Comparison of ENCODE assay signal across 9 cellular contexts in the genomic region with DNA sequence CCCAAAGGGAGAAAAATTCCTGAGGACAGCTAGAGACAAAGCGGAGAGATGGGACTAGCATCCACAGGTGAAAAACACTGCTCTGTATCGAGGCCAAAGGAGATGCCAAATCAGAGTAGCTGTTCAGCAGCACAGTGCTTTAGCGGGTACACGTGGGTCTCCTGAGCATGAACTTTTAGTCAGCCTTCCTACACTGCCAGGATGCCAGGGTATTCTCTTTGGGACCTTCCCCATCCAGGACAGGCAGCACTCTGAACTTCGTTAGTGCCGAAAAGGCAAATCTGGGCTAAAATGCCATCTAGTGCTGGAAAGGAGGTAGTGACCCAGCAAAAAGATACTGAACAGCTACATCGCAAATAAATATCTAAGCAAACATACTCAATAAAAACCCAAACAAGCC.
DNase-seq lines count a peak whose midpoint lies in the region; ATAC-seq, FAIRE-seq and TF ChIP-seq lines count a peak whose summit lies in the region.
"Had no signal": no experiment of that assay in that cellular context is flagged by ENCODE, and none has a peak within 500 bp of the region (broad histone marks: within the 10 kb centered on the region; RNA-seq: fewer than 3 reads in every experiment).

No MANE protein-coding gene starts in this region.

- no peak overlapping the region for H2BK120ac ChIP-seq in mesenchymal stem cell (ENCODE audit: low read depth, low read length)

- H3K9me3 ChIP-seq in mesenchymal stem cell (ENCODE audit: control insufficient read depth, low read length), result no peaks in the 10 kb centered on the region

- in situ Hi-C loops in Caki2 (cut with HindIII; ENCODE audit: low pct_unique_long_range_greater_than_20kb, low sequenced_read_pairs), result no loop called here

- H4K91ac ChIP-seq in mesenchymal stem cell (ENCODE audit: low read length), result no peak overlapping the region

- DNase-seq in Caki2 (ENCODE audit: low read depth) (peak; percentile 42), NCI-H82 treated with DMSO at 0.1 percent for 48 hours (lab: John Stamatoyannopoulos, UW; ENCODE audit: unreplicated experiment) (peak; percentile 19), cerebellum (ENCODE audit: low spot score) (peak; percentile 3), mesenchymal stem cell (peak; percentile 45), GM12892 (ENCODE audit: insufficient read length) (no peak), GM19240 (ENCODE audit: insufficient read length, low spot score) (no peak)

- no peak overlapping the region for H3K23ac ChIP-seq in mesenchymal stem cell (ENCODE audit: low read length in 2 of 2)

- H3K4ac ChIP-seq in mesenchymal stem cell (ENCODE audit: low read depth in 1 of 2, low read length in 2 of 2), result no peak overlapping the region

- H3K27ac ChIP-seq in mesenchymal stem cell (ENCODE audit: low read length, poor library complexity, severe bottlenecking), result no peak overlapping the region

- peak overlapping the region; percentile 6 for H3K9ac ChIP-seq in mesenchymal stem cell (ENCODE audit: low read length)

- peaks cover 2% of the 10 kb centered on the region for H3K4me1 ChIP-seq in mesenchymal stem cell (ENCODE audit: control insufficient read depth, insufficient read depth, low read depth, low read length)

- no peak overlapping the region for H2AK5ac ChIP-seq in mesenchymal stem cell (ENCODE audit: low read length, severe bottlenecking)

- H3K36me3 ChIP-seq in mesenchymal stem cell (ENCODE audit: control insufficient read depth in 1 of 2, insufficient read depth in 2 of 2, low read depth in 1 of 2, low read length in 2 of 2), result no peaks in the 10 kb centered on the region

- H2BK5ac ChIP-seq in mesenchymal stem cell (ENCODE audit: low read depth, low read length, poor library complexity, severe bottlenecking), result no peak overlapping the region

- H3K4me2 ChIP-seq in mesenchymal stem cell (ENCODE audit: low read length, poor library complexity, severe bottlenecking), result peak overlapping the region; percentile 34

- H2BK12ac ChIP-seq in mesenchymal stem cell (ENCODE audit: low read length in 2 of 2), result no peak overlapping the region

- ATAC-seq in GM18870 (IDR thresholded peaks at IDR 0.05; ENCODE audit: unreplicated experiment) (peak; percentile 88), HG03196 (IDR thresholded peaks at IDR 0.05; ENCODE audit: unreplicated experiment) (peak; percentile 67)

- H2AFZ ChIP-seq in mesenchymal stem cell (ENCODE audit: low read depth, low read length), result peak overlapping the region; percentile 63

- WGBS in mesenchymal stem cell, result 24% methylated on average over 6 of the region's 7 CpGs

- H3K27me3 ChIP-seq in mesenchymal stem cell (ENCODE audit: control insufficient read depth in 1 of 2, insufficient read depth in 1 of 2, low read length in 2 of 2), result no peaks in the 10 kb centered on the region

- no peak overlapping the region for H3K4me3 ChIP-seq in mesenchymal stem cell (ENCODE audit: insufficient read depth in 1 of 2, low read depth in 1 of 2, low read length in 2 of 2)

- no peak overlapping the region for H3K14ac ChIP-seq in mesenchymal stem cell (ENCODE audit: low read length in 2 of 2)

- peak overlapping the region in 1 of 2 experiments; percentile 24 for H3K18ac ChIP-seq in mesenchymal stem cell (ENCODE audit: low read depth in 1 of 2, low read length in 2 of 2)

- H3K79me1 ChIP-seq in mesenchymal stem cell (replicated peaks; ENCODE audit: low read length, poor library complexity, severe bottlenecking), result no peaks in the 10 kb centered on the region

- no peak for FAIRE-seq in GM12892 (lab: Jason Lieb, UNC)
- FAIRE-seq: TTC549 had no signal

- H4K8ac ChIP-seq in mesenchymal stem cell (ENCODE audit: low read length), result no peak overlapping the region

- no peak for TF ChIP-seq POLR2A in GM12892 (IDR thresholded peaks at IDR 0.05; ENCODE audit: low read depth, low read length)

- H2BK15ac ChIP-seq in mesenchymal stem cell (ENCODE audit: low read depth, poor library complexity, severe bottlenecking), result no peak overlapping the region

Comparison
In these comparisons a context has a peak if more than half of its experiments do, and no peak if none do; other contexts are left out.
1. DNase-seq: peak in Caki2 (single experiment), NCI-H82 treated with DMSO at 0.1 percent for 48 hours (single experiment), cerebellum (single experiment) and mesenchymal stem cell (single experiment); none in GM12892 (single experiment) and GM19240 (single experiment).